Comparison of ENCODE assay signal across 8 cellular contexts in the genomic region with DNA sequence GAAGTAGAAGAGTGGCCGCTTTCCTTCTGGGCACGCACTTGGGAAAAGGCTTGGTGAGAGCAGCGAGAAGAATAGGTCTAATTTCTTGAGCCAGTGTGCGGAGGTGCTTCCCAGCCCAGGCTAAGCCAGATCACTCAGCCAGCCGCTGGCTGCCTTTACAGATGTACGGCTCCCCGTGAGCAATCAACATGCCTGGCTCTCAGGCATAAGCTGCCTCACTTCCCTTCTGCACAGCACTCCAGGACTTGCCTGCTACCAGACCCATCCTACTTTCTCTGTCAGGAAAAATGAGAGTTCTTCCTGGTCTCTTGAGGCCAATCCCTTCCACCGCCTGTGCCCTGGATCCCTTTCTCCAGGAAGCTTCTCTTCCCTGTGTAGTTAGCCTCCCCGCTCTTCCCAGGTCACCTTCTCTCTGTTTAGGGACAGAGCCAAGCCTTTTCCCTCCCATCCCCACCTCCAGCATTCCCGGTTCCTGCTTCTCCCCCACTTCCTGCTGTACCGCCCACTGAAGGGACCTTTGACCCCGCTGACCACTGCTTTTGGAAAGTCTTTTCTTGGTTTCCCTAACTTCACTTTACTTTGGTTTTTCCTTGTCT. TPM values are rescaled to one million over a fixed set of nuclear protein-coding genes. Genes with fewer than 3 reads are reported as not detected.
A peak's percentile ranks its signal among the peaks of the same experiment; 100 is the strongest.
DNase-seq lines count a peak whose midpoint lies in the region; ATAC-seq and TF ChIP-seq lines count a peak whose summit lies in the region.

No MANE protein-coding gene starts in this region.

- H3K27me3 ChIP-seq in mammary epithelial cell (ENCODE audit: insufficient read depth, low read length) (no peaks in the 10 kb centered on the region), uterus (no peaks in the 10 kb centered on the region)

- peak overlapping the region; percentile 84 for H3K4me3 Mint-ChIP-seq in MCF 10A (ENCODE audit: unreplicated experiment)
- peak overlapping the region; percentile 100 for H3K4me3 Mint-ChIP-seq in activated T-helper 17 cell treated with anti-CD3 and anti-CD28 coated beads, Interleukin-2, amount 50 U/mL, for 72 hours

- CTCF ChIA-PET in MCF 10A (lab: Yijun Ruan, JAX) (interaction anchor here (2.0 kb wide), 1 partner anchor 9 kb away, joined by 4 read pairs; no protein-coding TSS in a partner anchor), mammary epithelial cell (lab: Charles Lee; ENCODE audit: low non-redundant PET) (no interaction called here)

- no peak overlapping the region for H3K4me2 ChIP-seq in mammary epithelial cell (ENCODE audit: insufficient read depth, low read depth, low read length)

- H3K4me1 ChIP-seq in mammary epithelial cell (ENCODE audit: insufficient read depth, low read length): peaks cover 10% of the 10 kb centered on the region
- no peaks in the 10 kb centered on the region for H3K4me1 ChIP-seq in uterus

- no peak for ATAC-seq in activated T-helper 17 cell treated with anti-CD3 and anti-CD28 coated beads, Interleukin-2, amount 50 U/mL, for 72 hours (replicated peaks)
- no peak for ATAC-seq in GM19395 (IDR thresholded peaks at IDR 0.05; ENCODE audit: unreplicated experiment)

- no peaks in the 10 kb centered on the region for H3K9me3 ChIP-seq in mammary epithelial cell (replicated peaks; ENCODE audit: insufficient read depth, low read length)
- no peaks in the 10 kb centered on the region for H3K9me3 ChIP-seq in uterus

- H2AFZ ChIP-seq in mammary epithelial cell (ENCODE audit: low read depth, low read length): no peak overlapping the region

- H3K27ac ChIP-seq in mammary epithelial cell (ENCODE audit: insufficient read depth, low read depth, low read length) (no peak overlapping the region), uterus (peak overlapping the region; percentile 86 to 92)

- DNase-seq in MCF 10A (ENCODE audit: unreplicated experiment): no peak
- no peak for DNase-seq in mammary epithelial cell
- peak; percentile 54 for DNase-seq in left kidney (ENCODE audit: low read depth, low spot score)
- peak in 1 of 2 donors; percentile 36 for DNase-seq in uterus
- no peak for DNase-seq in HK-2 (ENCODE audit: unreplicated experiment)
- no peak for DNase-seq in AG20443 (ENCODE audit: low spot score)

- H3K36me3 ChIP-seq in mammary epithelial cell (ENCODE audit: insufficient read depth, low read length) (no peaks in the 10 kb centered on the region), uterus (no peaks in the 10 kb centered on the region)

- no peaks in the 10 kb centered on the region for H4K20me1 ChIP-seq in mammary epithelial cell (ENCODE audit: insufficient read depth, low read length)

- H3K27ac Mint-ChIP-seq in MCF 10A (ENCODE audit: low read depth, unreplicated experiment): peak overlapping the region; percentile 93
- H3K27ac Mint-ChIP-seq in activated T-helper 17 cell treated with anti-CD3 and anti-CD28 coated beads, Interleukin-2, amount 50 U/mL, for 72 hours: peak overlapping the region; percentile 100

- H3K36me3 Mint-ChIP-seq in MCF 10A (ENCODE audit: insufficient read depth, unreplicated experiment): peaks cover 33% of the 10 kb centered on the region
- peaks cover 69% of the 10 kb centered on the region for H3K36me3 Mint-ChIP-seq in activated T-helper 17 cell treated with anti-CD3 and anti-CD28 coated beads, Interleukin-2, amount 50 U/mL, for 72 hours (ENCODE audit: low read depth)

- BruUV-seq in MCF 10A (replicated peaks; lab: Mats Ljungman, UMichigan) (no TSS peak), mammary epithelial cell (replicated peaks; lab: Mats Ljungman, UMichigan) (no TSS peak)

- TF ChIP-seq CTCF in MCF 10A (IDR thresholded peaks at IDR 0.05; ENCODE audit: unreplicated experiment) (no peak), mammary epithelial cell (conservative IDR thresholded peaks at IDR 0.05 in 1 of 2, IDR thresholded peaks at IDR 0.05 in 1 of 2; ENCODE audit: extremely low read depth in 1 of 2, insufficient read depth in 1 of 2, low read depth in 1 of 2, low read length in 2 of 2) (no peak), uterus (IDR thresholded peaks at IDR 0.05) (no peak)

- H3K4me3 ChIP-seq in mammary epithelial cell (replicated peaks in 1 of 3; ENCODE audit: insufficient read depth in 1 of 3, low read depth in 2 of 3, low read length in 3 of 3) (no peak overlapping the region), uterus (peak overlapping the region in 1 of 2 donors; percentile 72)

- 92% methylated on average over 7 of the region's 12 CpGs for WGBS in mammary epithelial cell (ENCODE audit: low coverage, missing lambda C conversion rate)

- no peaks in the 10 kb centered on the region for H3K79me2 ChIP-seq in mammary epithelial cell (ENCODE audit: insufficient read depth, low read length)

- peaks cover 24% of the 10 kb centered on the region for H3K4me1 Mint-ChIP-seq in MCF 10A (ENCODE audit: insufficient read depth, unreplicated experiment)
- peaks cover 34% of the 10 kb centered on the region for H3K4me1 Mint-ChIP-seq in activated T-helper 17 cell treated with anti-CD3 and anti-CD28 coated beads, Interleukin-2, amount 50 U/mL, for 72 hours

- intact Hi-C loops in MCF 10A (cut with micrococcal nuclease) (no loop called here), mammary epithelial cell (cut with micrococcal nuclease) (no loop called here), uterus (cut with DNase I; ENCODE audit: low total_unique reads) (no loop called here)

- in situ Hi-C loops in mammary epithelial cell (cut with MboI; ENCODE audit: low sequenced_read_pairs in 2 of 2): no loop called here

- dilution Hi-C loops in mammary epithelial cell (cut with HindIII; ENCODE audit: low sequenced_read_pairs): no loop called here

- no peaks in the 10 kb centered on the region for H3K9me3 Mint-ChIP-seq in MCF 10A (ENCODE audit: unreplicated experiment)
- H3K9me3 Mint-ChIP-seq in activated T-helper 17 cell treated with anti-CD3 and anti-CD28 coated beads, Interleukin-2, amount 50 U/mL, for 72 hours: no peaks in the 10 kb centered on the region

- H3K27me3 Mint-ChIP-seq in MCF 10A (ENCODE audit: insufficient read depth, unreplicated experiment): no peaks in the 10 kb centered on the region
- H3K27me3 Mint-ChIP-seq in activated T-helper 17 cell treated with anti-CD3 and anti-CD28 coated beads, Interleukin-2, amount 50 U/mL, for 72 hours: no peaks in the 10 kb centered on the region

- no peak for TF ChIP-seq POLR2A in uterus (IDR thresholded peaks at IDR 0.05)

- POLR2A ChIA-PET in MCF 10A (lab: Yijun Ruan, JAX): no interaction called here

- no peak overlapping the region for H3K9ac ChIP-seq in mammary epithelial cell (ENCODE audit: insufficient read depth, low read length)

RNA-seq across cellular contexts. Expression of a gene that starts 1.1 kb away (rescaled TPM):
- total RNA-seq in MCF 10A (2022): 3.5 and 3.6 TPM in 2 replicates
- 1 to 10 TPM; 1.6 to 8.3 TPM for total RNA-seq in mammary epithelial cell
- 1.2 TPM for polyA plus RNA-seq in mammary epithelial cell
- polyA minus RNA-seq in mammary epithelial cell: 5.7 TPM
- total RNA-seq in activated T-helper 17 cell treated with anti-CD3 and anti-CD28 coated beads, Interleukin-2, amount 50 U/mL, for 72 hours: 10 to 100 TPM in 1 of 2 donors, 1 to 10 TPM in 1; 9.4 to 11.1 TPM
- 10 to 100 TPM in 2 of 4 donors, 1 to 10 TPM in 2; 2.6 to 13.1 (median 10.3) TPM for total RNA-seq in uterus

RNA-seq across cellular contexts. Expression of a gene that starts 1.3 kb away (rescaled TPM):
- total RNA-seq in MCF 10A (2022): 8.4 and 10.1 TPM in 2 replicates
- 10 to 100 TPM in 1 of 2 donors, under 1 TPM in 1; 0.73 to 18.0 TPM for total RNA-seq in mammary epithelial cell
- 0.93 TPM for polyA plus RNA-seq in mammary epithelial cell
- polyA minus RNA-seq in mammary epithelial cell: 0.26 TPM
- total RNA-seq in activated T-helper 17 cell treated with anti-CD3 and anti-CD28 coated beads, Interleukin-2, amount 50 U/mL, for 72 hours: 10 to 100 TPM; 32.7 to 61.6 TPM
- total RNA-seq in uterus: 10 to 100 TPM in 3 of 4 donors, 1 to 10 TPM in 1; 5.9 to 41.2 (median 15.3) TPM

RNA-seq across cellular contexts. Expression of a gene that starts 17.0 kb away (rescaled TPM):
- total RNA-seq in MCF 10A (2022) (not detected in 2 replicates), mammary epithelial cell (under 1 TPM in 1 of 2 donors, not detected in 1; 0.17 TPM), uterus (100 to 1,000 TPM; 128 to 536 (median 236) TPM)
- 0.23 TPM for polyA plus RNA-seq in mammary epithelial cell
- not detected for polyA minus RNA-seq in mammary epithelial cell
- total RNA-seq in activated T-helper 17 cell treated with anti-CD3 and anti-CD28 coated beads, Interleukin-2, amount 50 U/mL, for 72 hours: not detected

RNA-seq across cellular contexts. Expression of a gene that starts 44.2 kb away (rescaled TPM):
- 80.8 and 83.0 TPM in 2 replicates for total RNA-seq in MCF 10A (2022)
- total RNA-seq in mammary epithelial cell: 10 to 100 TPM in 1 of 2 donors, 1 to 10 TPM in 1; 5.6 to 33.5 TPM
- polyA plus RNA-seq in mammary epithelial cell: 3.9 TPM
- polyA minus RNA-seq in mammary epithelial cell: 4.7 TPM
- total RNA-seq in activated T-helper 17 cell treated with anti-CD3 and anti-CD28 coated beads, Interleukin-2, amount 50 U/mL, for 72 hours: 10 to 100 TPM; 68.1 to 79.6 TPM
- total RNA-seq in uterus: 10 to 100 TPM in 3 of 4 donors, 1 to 10 TPM in 1; 9.7 to 80.8 (median 37.9) TPM

RNA-seq across cellular contexts. Expression of a gene that starts 54.7 kb away (rescaled TPM):
- total RNA-seq in MCF 10A (2022): 1.7 and 2.0 TPM in 2 replicates
- total RNA-seq in mammary epithelial cell: 1 to 10 TPM; 2.0 to 2.3 TPM
- 1.1 TPM for polyA plus RNA-seq in mammary epithelial cell
- 2.6 TPM for polyA minus RNA-seq in mammary epithelial cell
- 1 to 10 TPM; 2.5 to 3.2 TPM for total RNA-seq in activated T-helper 17 cell treated with anti-CD3 and anti-CD28 coated beads, Interleukin-2, amount 50 U/mL, for 72 hours
- total RNA-seq in uterus: 1 to 10 TPM in 3 of 4 donors, not detected in 1; 2.0 to 8.4 (median 6.7) TPM

Comparison
In these comparisons a context has a peak if more than half of its experiments do, and no peak if none do; other contexts are left out.
1. RNA of a gene that starts 17.0 kb away (total RNA-seq): 128 to 536 TPM in uterus; 0.17 TPM in mammary epithelial cell, not detected in activated T-helper 17 cell treated with anti-CD3 and anti-CD28 coated beads, Interleukin-2, amount 50 U/mL, for 72 hours and not detected in MCF 10A; every median in the first group is over 100 times any median in the second.